In genomic region chr13:38914070-38914469, GRCh38 we compare ENCODE assay signal across 24 cellular contexts.
A peak's percentile ranks its signal among the peaks of the same experiment; 100 is the strongest.
DNase-seq lines count a peak whose midpoint lies in the region; ATAC-seq and TF ChIP-seq lines count a peak whose summit lies in the region.
"Had no signal": no experiment of that assay in that cellular context is flagged by ENCODE, and none has a peak within 500 bp of the region (broad histone marks: within the 10 kb centered on the region; RNA-seq: fewer than 3 reads in every experiment).

No MANE protein-coding gene starts in this region.

- H2BK15ac ChIP-seq in H9 (ENCODE audit: low read depth, low read length): no peak overlapping the region

- no peak overlapping the region for H2AFZ ChIP-seq in H9 (ENCODE audit: low read length)

- H3K27me3 ChIP-seq in H9 (ENCODE audit: insufficient read depth, low read length): no peaks in the 10 kb centered on the region
- no peaks in the 10 kb centered on the region for H3K27me3 ChIP-seq in endodermal cell (ENCODE audit: control insufficient read depth, insufficient read depth, low read length, poor library complexity, severe bottlenecking)
- H3K27me3 ChIP-seq: BLaER1, tibial artery had no signal

- H3K4ac ChIP-seq in H9 (ENCODE audit: low read depth, low read length): no peak overlapping the region

- no peak overlapping the region for H2AK5ac ChIP-seq in H9 (ENCODE audit: insufficient read length, low read length)

- H3K56ac ChIP-seq in H9 (ENCODE audit: insufficient read length, low read depth, low read length): no peak overlapping the region

- H3K14ac ChIP-seq in H9 (ENCODE audit: insufficient read depth, low read length): no peak overlapping the region

- in situ Hi-C loops in ACHN (cut with HindIII; ENCODE audit: low pct_ligation_motif_present, low pct_unique_long_range_greater_than_20kb, low sequenced_read_pairs): no loop called here

- H3K36me3 ChIP-seq in endodermal cell (ENCODE audit: control insufficient read depth, insufficient read depth, low read length): no peaks in the 10 kb centered on the region
- H3K36me3 ChIP-seq: BLaER1, prostate gland, tibial artery had no signal

- TF ChIP-seq CTCF in H9 (conservative IDR thresholded peaks at IDR 0.05): peak; percentile 39; the same call in 1 of the 3 replicates
- TF ChIP-seq CTCF in endodermal cell (conservative IDR thresholded peaks at IDR 0.05): peak; percentile 64

- H2BK120ac ChIP-seq in H9 (ENCODE audit: low read depth, low read length, poor library complexity, severe bottlenecking): no peak overlapping the region

- H3K23me2 ChIP-seq in H9 (ENCODE audit: insufficient read length, low read depth, low read length, poor library complexity, severe bottlenecking): no peaks in the 10 kb centered on the region

- H3K4me2 ChIP-seq in H9 (ENCODE audit: insufficient read depth, insufficient read length, low read length): no peak overlapping the region
- H3K4me2 ChIP-seq: BLaER1 had no signal

- no peak overlapping the region for H4K5ac ChIP-seq in H9 (ENCODE audit: insufficient read length, low read depth, low read length)

- H3K79me1 ChIP-seq in H9 (ENCODE audit: insufficient read depth, low read depth, low read length, poor library complexity, severe bottlenecking): no peaks in the 10 kb centered on the region

- H3K9me3 ChIP-seq in H9 (ENCODE audit: control insufficient read depth, low read depth, low read length) (no peaks in the 10 kb centered on the region), endodermal cell (ENCODE audit: control insufficient read depth, low read length) (no peaks in the 10 kb centered on the region)
- H3K9me3 ChIP-seq: BLaER1, prostate gland, tibial artery had no signal

- H3K4me1 ChIP-seq in H9 (ENCODE audit: insufficient read depth, low read length) (no peaks in the 10 kb centered on the region), endodermal cell (ENCODE audit: control insufficient read depth, insufficient read depth, low read length) (no peaks in the 10 kb centered on the region)
- H3K4me1 ChIP-seq: prostate gland, tibial artery had no signal

- no peaks in the 10 kb centered on the region for H4K20me1 ChIP-seq in H9 (ENCODE audit: control insufficient read depth, insufficient read depth, insufficient read length)
- H4K20me1 ChIP-seq: BLaER1 had no signal

- no peaks in the 10 kb centered on the region for H3K79me2 ChIP-seq in H9 (ENCODE audit: insufficient read depth, low read length)

- H3K9me3 Mint-ChIP-seq in H9 (no peaks in the 10 kb centered on the region), endodermal cell (no peaks in the 10 kb centered on the region)
- H3K9me3 Mint-ChIP-seq: activated CD4-positive, alpha-beta T cell treated with anti-CD3 and anti-CD28 coated beads, Interleukin-2, amount 10 ng/mL, durations not matched to agents 7 days and 5 days; activated T-cell treated with anti-CD3 and anti-CD28 coated beads, Interleukin-2, amount 50 U/mL, for 4 hours; central memory CD8-positive, alpha-beta T cell; memory B cell; stimulated activated naive CD8-positive, alpha-beta T cell treated with anti-CD3 and anti-CD28 coated beads, Interleukin-15, amount 100 ng/mL, for 72 hours had no signal

- WGBS in H9 (ENCODE audit: extremely low coverage, insufficient read length, low lambda C conversion rate): no CpG with 5 or more reads among the region's 6 CpGs
- WGBS in endodermal cell (ENCODE audit: insufficient coverage in 1 of 2, insufficient read length in 1 of 2), 2 experiments: 94 to 96% methylated on average over 5 to 6 of the region's 6 CpGs

- H4K8ac ChIP-seq in H9 (replicated peaks; ENCODE audit: insufficient read length, low read depth, low read length): no peak overlapping the region

- H3K18ac ChIP-seq in H9 (ENCODE audit: insufficient read length, low read depth, low read length): no peak overlapping the region

- H3K4me3 Mint-ChIP-seq in H9 (no peak overlapping the region), endodermal cell (no peak overlapping the region)
- H3K4me3 Mint-ChIP-seq: activated CD4-positive, alpha-beta T cell treated with anti-CD3 and anti-CD28 coated beads, Interleukin-2, amount 10 ng/mL, durations not matched to agents 7 days and 5 days; activated T-cell treated with anti-CD3 and anti-CD28 coated beads, Interleukin-2, amount 50 U/mL, for 4 hours; central memory CD8-positive, alpha-beta T cell; memory B cell; stimulated activated naive CD8-positive, alpha-beta T cell treated with anti-CD3 and anti-CD28 coated beads, Interleukin-15, amount 100 ng/mL, for 72 hours had no signal

- no peak overlapping the region for H4K91ac ChIP-seq in H9 (ENCODE audit: insufficient read length, low read depth, low read length)

- DNase-seq in ACHN (peak; percentile 41), H9 (no peak), NCI-H748 treated with DMSO at 0.1 percent for 48 hours (lab: John Stamatoyannopoulos, UW) (peak; percentile 32), endodermal cell (peak; percentile 70)
- DNase-seq in activated CD4-positive, alpha-beta T cell treated with anti-CD3 and anti-CD28 coated beads for 48 hours: no peak
- no peak for DNase-seq in stimulated activated naive CD4-positive, alpha-beta T cell (lab: John Stamatoyannopoulos, UW)
- DNase-seq: activated CD4-positive, alpha-beta T cell treated with anti-CD3 and anti-CD28 coated beads, Interleukin-2, amount 10 ng/mL, durations not matched to agents 7 days and 5 days; activated gamma-delta T cell treated with Interleukin-2 at 50 U/mL for 16 hours; activated T-cell treated with anti-CD3 and anti-CD28 coated beads, Interleukin-2, amount 50 U/mL, for 4 hours; GF-D8; Karpas-422; NCI-H1092 treated with DMSO at 0.1 percent for 48 hours; NCI-H1930; NCI-H524; stimulated activated naive CD8-positive, alpha-beta T cell treated with anti-CD3 and anti-CD28 coated beads, Interleukin-15, amount 100 ng/mL, for 72 hours; tibial artery had no signal

- H3K36me3 Mint-ChIP-seq in H9 (ENCODE audit: insufficient read depth in 1 of 3, low read depth in 3 of 3) (no peaks in the 10 kb centered on the region), endodermal cell (ENCODE audit: low read depth) (no peaks in the 10 kb centered on the region)
- H3K36me3 Mint-ChIP-seq: memory B cell had no signal

- H3K27me3 Mint-ChIP-seq in H9 (ENCODE audit: low read depth): no peaks in the 10 kb centered on the region
- no peaks in the 10 kb centered on the region for H3K27me3 Mint-ChIP-seq in endodermal cell (ENCODE audit: insufficient read depth)

- no peak overlapping the region for H3T11ph ChIP-seq in H9 (ENCODE audit: low read length)

- H2BK20ac ChIP-seq in H9 (ENCODE audit: low read depth, low read length, poor library complexity, severe bottlenecking): no peak overlapping the region

- no peaks in the 10 kb centered on the region for H3K4me1 Mint-ChIP-seq in H9
- no peaks in the 10 kb centered on the region for H3K4me1 Mint-ChIP-seq in endodermal cell
- H3K4me1 Mint-ChIP-seq: activated CD4-positive, alpha-beta T cell treated with anti-CD3 and anti-CD28 coated beads, Interleukin-2, amount 10 ng/mL, durations not matched to agents 7 days and 5 days; central memory CD8-positive, alpha-beta T cell; stimulated activated naive CD8-positive, alpha-beta T cell treated with anti-CD3 and anti-CD28 coated beads, Interleukin-15, amount 100 ng/mL, for 72 hours had no signal

- no peak overlapping the region for H2BK5ac ChIP-seq in H9 (ENCODE audit: insufficient read length, low read length)

- no peak overlapping the region for H3K9ac ChIP-seq in H9 (ENCODE audit: extremely low read depth, insufficient read length, low read length)
- H3K9ac ChIP-seq in endodermal cell (ENCODE audit: extremely low read depth, low read length, poor library complexity, severe bottlenecking): no peak overlapping the region
- H3K9ac ChIP-seq: BLaER1 had no signal

- no peak overlapping the region for H3K27ac ChIP-seq in H9 (ENCODE audit: insufficient read length, low read depth, low read length)
- H3K27ac ChIP-seq in endodermal cell (ENCODE audit: low read depth, low read length): no peak overlapping the region
- H3K27ac ChIP-seq: BLaER1, prostate gland, tibial artery, VCaP had no signal

- H2BK12ac ChIP-seq in H9 (ENCODE audit: insufficient read length, low read depth, low read length): no peak overlapping the region

- H3K27ac Mint-ChIP-seq in H9 (0 out of 7 replicates have a peak overlapping the region, but pooled peaks of 1 of the 3 experiments have one; percentile 67), endodermal cell (no peak overlapping the region)
- H3K27ac Mint-ChIP-seq: activated CD4-positive, alpha-beta T cell treated with anti-CD3 and anti-CD28 coated beads, Interleukin-2, amount 10 ng/mL, durations not matched to agents 7 days and 5 days; memory B cell; stimulated activated naive CD8-positive, alpha-beta T cell treated with anti-CD3 and anti-CD28 coated beads, Interleukin-15, amount 100 ng/mL, for 72 hours had no signal

- ATAC-seq in GM21526 (IDR thresholded peaks at IDR 0.05; ENCODE audit: low FRiP score, unreplicated experiment) (no peak), HG03378 (IDR thresholded peaks at IDR 0.05; ENCODE audit: unreplicated experiment) (no peak)
- ATAC-seq: activated T-cell treated with anti-CD3 and anti-CD28 coated beads, Interleukin-2, amount 50 U/mL, for 4 hours; SK-N-SH treated with all-trans-retinoic acid at 6 μM for 48 hours; stimulated activated naive CD8-positive, alpha-beta T cell treated with anti-CD3 and anti-CD28 coated beads, Interleukin-15, amount 100 ng/mL, for 72 hours had no signal

- H3K23ac ChIP-seq in H9 (ENCODE audit: insufficient read length, low read depth, low read length): no peak overlapping the region

- no peak overlapping the region for H3K4me3 ChIP-seq in endodermal cell (ENCODE audit: low read length)
- H3K4me3 ChIP-seq: BLaER1, prostate gland, tibial artery had no signal

Comparison
In these comparisons a context has a peak if more than half of its experiments do, and no peak if none do; other contexts are left out.
1. DNase-seq: peak in ACHN (single experiment), NCI-H748 treated with DMSO at 0.1 percent for 48 hours (single experiment) and endodermal cell (single experiment); none in H9 (single experiment), activated CD4-positive, alpha-beta T cell treated with anti-CD3 and anti-CD28 coated beads for 48 hours (single experiment) and stimulated activated naive CD4-positive, alpha-beta T cell (0 of 6).